Comparison of ENCODE assay signal across 8 cellular contexts in genomic region chr17:40499551-40500189, GRCh38. TPM values are rescaled to one million over a fixed set of nuclear protein-coding genes. Genes with fewer than 3 reads are reported as not detected.
A peak's percentile ranks its signal among the peaks of the same experiment; 100 is the strongest.
DNase-seq lines count a peak whose midpoint lies in the region; ATAC-seq and TF ChIP-seq lines count a peak whose summit lies in the region.
"Had no signal": no experiment of that assay in that cellular context is flagged by ENCODE, and none has a peak within 500 bp of the region (broad histone marks: within the 10 kb centered on the region; RNA-seq: fewer than 3 reads in every experiment).

No MANE protein-coding gene starts in this region.

- peak in 1 of 6 experiments; percentile 12 for TF ChIP-seq CTCF in adrenal gland (IDR thresholded peaks at IDR 0.05)
- no peak for TF ChIP-seq CTCF in left ventricle myocardium inferior (IDR thresholded peaks at IDR 0.05; ENCODE audit: borderline replicate concordance)
- peak; percentile 9 for TF ChIP-seq CTCF in retinal pigment epithelial cell (conservative IDR thresholded peaks at IDR 0.05; ENCODE audit: low read depth, low read length)

- 14 to 25% (median 21%) methylated on average over 13 to 17 of the region's 17 CpGs for WGBS in adrenal gland, 4 donors

- TF ChIP-seq POLR2A in adrenal gland (IDR thresholded peaks at IDR 0.05), result no peak

- H3K4me3 ChIP-seq in adrenal gland (no peak overlapping the region), left ventricle myocardium inferior (peak overlapping the region; percentile 33), retinal pigment epithelial cell (ENCODE audit: low read length) (peak overlapping the region; percentile 8)

- peak overlapping the region in 1 of 5 donors; percentile 26 for H3K27ac ChIP-seq in adrenal gland
- H3K27ac ChIP-seq in left ventricle myocardium inferior (replicated peaks), result peak overlapping the region; percentile 79

- no peak for ATAC-seq in GM21528 (IDR thresholded peaks at IDR 0.05; ENCODE audit: low FRiP score, unreplicated experiment)
- ATAC-seq in GM21737 (IDR thresholded peaks at IDR 0.05; ENCODE audit: unreplicated experiment), result no peak

- H3K27me3 ChIP-seq in adrenal gland, result no peaks in the 10 kb centered on the region
- H3K27me3 ChIP-seq in left ventricle myocardium inferior (ENCODE audit: low read depth), result no peaks in the 10 kb centered on the region

- H3K9me3 ChIP-seq in adrenal gland (replicated peaks in 1 of 3) (no peaks in the 10 kb centered on the region), left ventricle myocardium inferior (replicated peaks) (peaks cover 14% of the 10 kb centered on the region)

- peak; percentile 64 for DNase-seq in HuH-7 (ENCODE audit: low spot score)
- peak; percentile 83 to 95 (median 90) for DNase-seq in adrenal gland
- peak; percentile 89 for DNase-seq in left ventricle myocardium inferior
- DNase-seq in retinal pigment epithelial cell (ENCODE audit: low read depth), result no peak
- DNase-seq in NCI-H446 treated with DMSO at 0.1 percent for 48 hours (lab: John Stamatoyannopoulos, UW), result no peak
- DNase-seq: naive B cell had no signal

- intact Hi-C loops in adrenal gland (cut with DNase I) (no loop called here), left ventricle myocardium inferior (cut with micrococcal nuclease) (no loop called here)

- H3K4me1 ChIP-seq in adrenal gland (replicated peaks in 1 of 2) (peaks cover 12 to 14% of the 10 kb centered on the region in 2 donors), left ventricle myocardium inferior (peaks cover 28% of the 10 kb centered on the region)

- H3K36me3 ChIP-seq in adrenal gland (replicated peaks in 1 of 2), result no peaks in the 10 kb centered on the region
- H3K36me3 ChIP-seq in left ventricle myocardium inferior, result no peaks in the 10 kb centered on the region

RNA-seq across cellular contexts. Expression of gene TNS4, which starts 1.8 kb away (rescaled TPM):
- total RNA-seq in adrenal gland (under 1 TPM in 3 of 8 donors, not detected in 5; 0.11 to 0.32 (median 0.14) TPM), left ventricle myocardium inferior (not detected)
- under 1 TPM in 2 of 3 donors, not detected in 1; 0.07 to 0.08 TPM for polyA plus RNA-seq in adrenal gland

RNA-seq across cellular contexts. Expression of gene IGFBP4, which starts 56.4 kb away (rescaled TPM):
- total RNA-seq in adrenal gland (100 to 1,000 TPM; 185 to 458 (median 280) TPM), left ventricle myocardium inferior (130 TPM)
- 100 to 1,000 TPM; 126 to 335 (median 276) TPM for polyA plus RNA-seq in adrenal gland

Comparison
In these comparisons a context has a peak if more than half of its experiments do, and no peak if none do; other contexts are left out.
1. DNase-seq: peak in HuH-7 (single experiment), adrenal gland (7 of 7) and left ventricle myocardium inferior (single experiment); none in retinal pigment epithelial cell (single experiment) and NCI-H446 treated with DMSO at 0.1 percent for 48 hours (single experiment).
2. H3K4me3 ChIP-seq: peak in left ventricle myocardium inferior (single experiment) and retinal pigment epithelial cell (single experiment); none in adrenal gland (0 of 4).